14 cellular contexts compared by ENCODE assay signal in the genomic region with DNA sequence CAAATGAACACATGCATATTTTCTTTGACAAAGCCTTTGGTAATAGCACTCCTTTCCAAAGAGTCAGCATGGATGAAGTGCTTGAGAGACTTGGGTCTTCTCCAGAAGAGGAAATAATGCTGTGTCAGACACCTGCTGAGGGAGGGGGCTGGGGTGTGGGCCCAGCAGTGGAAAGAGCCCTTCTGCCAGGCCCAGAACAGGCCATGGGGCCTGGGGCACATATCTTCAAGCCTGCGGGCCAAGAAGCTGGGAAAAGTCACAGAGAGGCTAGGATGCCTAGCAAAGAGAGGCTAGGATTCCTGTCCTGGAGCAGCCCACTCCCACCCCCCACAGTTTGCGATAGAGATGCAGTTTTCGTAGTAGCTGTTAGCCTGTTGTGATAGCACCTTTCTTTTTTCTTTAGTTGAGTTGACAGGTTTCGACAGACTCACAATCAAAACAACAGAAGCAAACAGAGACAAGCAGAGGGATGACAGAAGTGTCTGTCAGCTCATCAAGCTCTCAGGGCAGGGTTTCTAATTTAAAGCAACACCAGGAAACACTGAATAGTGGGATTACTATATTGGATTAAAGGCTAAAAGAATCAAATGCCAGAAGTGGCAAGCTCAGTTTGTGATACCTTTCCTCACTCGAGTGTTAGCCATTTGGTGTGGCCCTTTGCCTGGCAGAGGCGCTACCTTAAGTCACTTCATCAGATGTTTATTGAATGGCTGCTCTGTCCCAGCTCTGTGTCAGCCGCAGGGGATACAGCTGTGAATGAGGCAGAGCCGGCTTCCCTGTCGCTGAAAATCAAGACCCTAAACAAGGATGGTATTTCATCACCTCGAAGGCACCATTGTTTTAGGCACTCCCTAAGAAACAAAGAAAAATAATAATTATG. TPM values are rescaled to one million over a fixed set of nuclear protein-coding genes. Genes with fewer than 3 reads are reported as not detected.
A peak's percentile ranks its signal among the peaks of the same experiment; 100 is the strongest.
DNase-seq lines count a peak whose midpoint lies in the region; ATAC-seq and TF ChIP-seq lines count a peak whose summit lies in the region.
"Had no signal": no experiment of that assay in that cellular context is flagged by ENCODE, and none has a peak within 500 bp of the region (broad histone marks: within the 10 kb centered on the region; RNA-seq: fewer than 3 reads in every experiment).

No MANE protein-coding gene starts in this region.

- POLR2A ChIA-PET in activated CD8-positive, alpha-beta T cell treated with anti-CD3 and anti-CD28 coated beads, Interleukin-2, amount 10 ng/mL, durations not matched to agents 7 days and 5 days (lab: Charles Lee) = interaction anchor here (0.7 to 1.6 kb wide), 5 partner anchors 13 to 75 kb away, joined by 3 to 5 read pairs (median 4); no protein-coding TSS in a partner anchor

- H3F3A ChIP-seq in GM23248 (ENCODE audit: insufficient read depth) = no peaks in the 10 kb centered on the region

- no peaks in the 10 kb centered on the region for H3K27me3 ChIP-seq in BE2C
- no peaks in the 10 kb centered on the region for H3K27me3 ChIP-seq in GM23248 (replicated peaks; ENCODE audit: insufficient read depth)
- H3K27me3 ChIP-seq: foreskin keratinocyte, pancreas had no signal

- H3K4me3 ChIP-seq in mesodermal cell (ENCODE audit: extremely low read depth, insufficient read depth, low read length, poor library complexity, severe bottlenecking) (no peak overlapping the region), BE2C (ENCODE audit: low read depth, low read length) (no peak overlapping the region), GM23248 (no peak overlapping the region)
- H3K4me3 ChIP-seq: pancreas had no signal

- ATAC-seq in stimulated activated naive CD8-positive, alpha-beta T cell treated with anti-CD3 and anti-CD28 coated beads, Interleukin-15, Interleukin-2, amounts not matched to agents 100 U/mL and 50 U/mL, for 24 hours = no peak
- no peak for ATAC-seq in activated CD8-positive, alpha-beta T cell treated with anti-CD3 and anti-CD28 coated beads, Interleukin-2, amount 10 ng/mL, durations not matched to agents 7 days and 5 days
- no peak for ATAC-seq in GM18873 (IDR thresholded peaks at IDR 0.05; ENCODE audit: low FRiP score, unreplicated experiment)
- ATAC-seq: foreskin keratinocyte had no signal

- H3K9me3 Mint-ChIP-seq in stimulated activated naive CD8-positive, alpha-beta T cell treated with anti-CD3 and anti-CD28 coated beads, Interleukin-15, Interleukin-2, amounts not matched to agents 100 ng/mL and 50 ng/mL, for 24 hours = no peaks in the 10 kb centered on the region
- H3K9me3 Mint-ChIP-seq in activated CD8-positive, alpha-beta T cell treated with anti-CD3 and anti-CD28 coated beads, Interleukin-2, amount 10 ng/mL, durations not matched to agents 7 days and 5 days (ENCODE audit: insufficient read depth) = no peaks in the 10 kb centered on the region

- H3K79me2 ChIP-seq in GM23248 (ENCODE audit: insufficient read depth) = no peaks in the 10 kb centered on the region

- no peaks in the 10 kb centered on the region for H3K9me2 ChIP-seq in GM23248 (ENCODE audit: insufficient read depth)

- H3K27ac ChIP-seq in mesodermal cell (ENCODE audit: low read depth, low read length, severe bottlenecking) (peak overlapping the region; percentile 37), GM23248 (no peak overlapping the region)
- H3K27ac ChIP-seq: foreskin keratinocyte, KMS-11 had no signal

- peaks cover 61% of the 10 kb centered on the region for H3K4me1 Mint-ChIP-seq in stimulated activated naive CD8-positive, alpha-beta T cell treated with anti-CD3 and anti-CD28 coated beads, Interleukin-15, Interleukin-2, amounts not matched to agents 100 ng/mL and 50 ng/mL, for 24 hours (ENCODE audit: low read depth)
- peaks cover 57% of the 10 kb centered on the region for H3K4me1 Mint-ChIP-seq in activated CD8-positive, alpha-beta T cell treated with anti-CD3 and anti-CD28 coated beads, Interleukin-2, amount 10 ng/mL, durations not matched to agents 7 days and 5 days (ENCODE audit: low read depth)

- H3K9ac ChIP-seq in GM23248 = no peak overlapping the region
- H3K9ac ChIP-seq: KMS-11 had no signal

- WGBS in mesodermal cell (ENCODE audit: insufficient coverage in 2 of 2), 2 experiments = 38 to 46% methylated on average over 5 to 8 of the region's 10 CpGs
- WGBS in GM23248 (ENCODE audit: low coverage in 1 of 2, low lambda C conversion rate in 2 of 2, missing lambda C conversion rate in 2 of 2), 2 experiments = 95 to 97% methylated on average over 10 of the region's 10 CpGs

- H2AFZ ChIP-seq in GM23248 = no peak overlapping the region

- no peak for TF ChIP-seq CTCF in BE2C (IDR thresholded peaks at IDR 0.05; ENCODE audit: low read depth, low read length)

- H3K4me3 Mint-ChIP-seq in stimulated activated naive CD8-positive, alpha-beta T cell treated with anti-CD3 and anti-CD28 coated beads, Interleukin-15, Interleukin-2, amounts not matched to agents 100 ng/mL and 50 ng/mL, for 24 hours = no peak overlapping the region
- no peak overlapping the region for H3K4me3 Mint-ChIP-seq in activated CD8-positive, alpha-beta T cell treated with anti-CD3 and anti-CD28 coated beads, Interleukin-2, amount 10 ng/mL, durations not matched to agents 7 days and 5 days

- peaks cover 9% of the 10 kb centered on the region for H3K36me3 Mint-ChIP-seq in stimulated activated naive CD8-positive, alpha-beta T cell treated with anti-CD3 and anti-CD28 coated beads, Interleukin-15, Interleukin-2, amounts not matched to agents 100 ng/mL and 50 ng/mL, for 24 hours (ENCODE audit: low read depth)
- H3K36me3 Mint-ChIP-seq in activated CD8-positive, alpha-beta T cell treated with anti-CD3 and anti-CD28 coated beads, Interleukin-2, amount 10 ng/mL, durations not matched to agents 7 days and 5 days (ENCODE audit: low read depth) = peaks cover 14% of the 10 kb centered on the region

- H3K9me3 ChIP-seq in mesodermal cell (ENCODE audit: control insufficient read depth, low read length) (no peaks in the 10 kb centered on the region), BE2C (no peaks in the 10 kb centered on the region), GM23248 (ENCODE audit: low read depth) (no peaks in the 10 kb centered on the region)
- H3K9me3 ChIP-seq: pancreas had no signal

- H3K4me2 ChIP-seq in GM23248 (ENCODE audit: unreplicated experiment) = no peak overlapping the region
- H3K4me2 ChIP-seq: KMS-11 had no signal

- CTCF ChIA-PET in activated CD8-positive, alpha-beta T cell treated with anti-CD3 and anti-CD28 coated beads, Interleukin-2, amount 10 ng/mL, durations not matched to agents 7 days and 5 days (lab: Charles Lee) = interaction anchor here (2.2 to 9.3 kb wide), 3 partner anchors 10 to 57 kb away, joined by 10 to 68 read pairs (median 13); no protein-coding TSS in a partner anchor

- DNase-seq in stimulated activated naive CD8-positive, alpha-beta T cell treated with anti-CD3 and anti-CD28 coated beads, Interleukin-15, Interleukin-2, amounts not matched to agents 100 U/mL and 50 U/mL, for 24 hours = no peak
- no peak for DNase-seq in activated CD8-positive, alpha-beta T cell treated with anti-CD3 and anti-CD28 coated beads, Interleukin-2, amount 10 ng/mL, durations not matched to agents 7 days and 5 days
- DNase-seq in BE2C (no peak), GM23248 (no peak), NOMO-1 treated with dmso at 0.1 percent for 144 hours (lab: John Stamatoyannopoulos, UW; ENCODE audit: unreplicated experiment) (no peak)
- DNase-seq: activated naive CD4-positive, alpha-beta T cell; foreskin keratinocyte; pancreas; SIG-M5; stimulated activated CD4-positive, alpha-beta T cell treated with anti-CD3 and anti-CD28 coated beads, Interleukin-2, amount 100 ng/mL, for 48 hours had no signal

- no peaks in the 10 kb centered on the region for H3K27me3 Mint-ChIP-seq in stimulated activated naive CD8-positive, alpha-beta T cell treated with anti-CD3 and anti-CD28 coated beads, Interleukin-15, Interleukin-2, amounts not matched to agents 100 ng/mL and 50 ng/mL, for 24 hours
- no peaks in the 10 kb centered on the region for H3K27me3 Mint-ChIP-seq in activated CD8-positive, alpha-beta T cell treated with anti-CD3 and anti-CD28 coated beads, Interleukin-2, amount 10 ng/mL, durations not matched to agents 7 days and 5 days (ENCODE audit: low read depth)

- no peaks in the 10 kb centered on the region for H4K20me1 ChIP-seq in GM23248 (ENCODE audit: insufficient read depth)

- in situ Hi-C loops in GM23248 (cut with MboI) = no loop called here

- H3K4me1 ChIP-seq in mesodermal cell (ENCODE audit: control insufficient read depth, insufficient read depth, low read length, poor library complexity, severe bottlenecking) = peaks cover 23% of the 10 kb centered on the region
- no peaks in the 10 kb centered on the region for H3K4me1 ChIP-seq in BE2C
- no peaks in the 10 kb centered on the region for H3K4me1 ChIP-seq in GM23248 (ENCODE audit: insufficient read depth)

- H3K36me3 ChIP-seq in mesodermal cell (ENCODE audit: control insufficient read depth, insufficient read depth, low read length) (no peaks in the 10 kb centered on the region), BE2C (no peaks in the 10 kb centered on the region), GM23248 (ENCODE audit: low read depth) (no peaks in the 10 kb centered on the region)
- H3K36me3 ChIP-seq: pancreas had no signal

- H3K27ac Mint-ChIP-seq in stimulated activated naive CD8-positive, alpha-beta T cell treated with anti-CD3 and anti-CD28 coated beads, Interleukin-15, Interleukin-2, amounts not matched to agents 100 ng/mL and 50 ng/mL, for 24 hours = peak overlapping the region; percentile 56
- peak overlapping the region; percentile 18 for H3K27ac Mint-ChIP-seq in activated CD8-positive, alpha-beta T cell treated with anti-CD3 and anti-CD28 coated beads, Interleukin-2, amount 10 ng/mL, durations not matched to agents 7 days and 5 days

RNA-seq across cellular contexts. Expression of a gene that starts 19.0 kb away (rescaled TPM):
- 10 to 100 TPM; 38.3 to 42.3 TPM for total RNA-seq in activated CD8-positive, alpha-beta T cell treated with anti-CD3 and anti-CD28 coated beads, Interleukin-2, amount 10 ng/mL, durations not matched to agents 7 days and 5 days
- 35.5 TPM for polyA plus RNA-seq in mesodermal cell (2013, experiment 1 of 2)
- polyA plus RNA-seq in mesodermal cell (2013, experiment 2 of 2) = 32.5 TPM
- polyA plus RNA-seq in BE2C (2012; ENCODE audit: insufficient read depth, insufficient read length, low read depth) = 15.5 TPM
- 6.3 and 7.1 TPM in 2 replicates for total RNA-seq in GM23248 (2014; rRNA removed; shearing (Covaris generic))
- polyA plus RNA-seq in GM23248 (2016; fragmentation: Nextera tagmentation; extraction: Ambion mirVana) = 21.5 and 23.0 TPM in 2 replicates
